ENCODE assay signal across 8 cellular contexts in genomic region chr3:126357299-126358037, GRCh38. TPM values are rescaled to one million over a fixed set of nuclear protein-coding genes. Genes with fewer than 3 reads are reported as not detected.
DNase-seq lines count a peak whose midpoint lies in the region; ATAC-seq and TF ChIP-seq lines count a peak whose summit lies in the region.

Gene KLF15, minus strand, starts transcription at chr3:126357408. Its CDS starts 4,486 bp downstream, at chr3:126352922.

- H3K27me3 ChIP-seq in kidney epithelial cell (ENCODE audit: control insufficient read depth, insufficient read depth, low read length): peaks cover 43% of the 10 kb centered on the region

- H3K4me3 ChIP-seq in kidney epithelial cell (ENCODE audit: low read depth, low read length): peak within 1 kb of the TSS; percentile 47

- no peak for TF ChIP-seq CTCF in kidney epithelial cell (IDR thresholded peaks at IDR 0.05; ENCODE audit: insufficient read depth, low read length, poor library complexity, severe bottlenecking)

- DNase-seq in DMS153 treated with DMSO at 0.1 percent for 48 hours (lab: John Stamatoyannopoulos, UW; ENCODE audit: unreplicated experiment): peak; percentile 37
- DNase-seq in DMS153 (lab: John Stamatoyannopoulos, UW): no peak
- DNase-seq in NCI-H2171 (lab: John Stamatoyannopoulos, UW): peak; percentile 79
- peak; percentile 61 to 71 for DNase-seq in activated CD4-positive, alpha-beta T cell treated with anti-CD3 and anti-CD28 coated beads for 24 hours (ENCODE audit: low read depth in 2 of 2)
- DNase-seq in cerebellar cortex (ENCODE audit: low spot score): peak; percentile 79
- DNase-seq in kidney epithelial cell (ENCODE audit: low read depth): no peak
- peak; percentile 48 to 74 for DNase-seq in stimulated activated CD4-positive, alpha-beta T cell treated with anti-CD3 and anti-CD28 coated beads, Interleukin-15, amount 100 ng/mL, for 1 hour (ENCODE audit: low read depth in 1 of 2, low spot score in 1 of 2)

- no peaks in the 10 kb centered on the region for H3K36me3 ChIP-seq in kidney epithelial cell (ENCODE audit: control insufficient read depth, insufficient read depth, low read length)

- ATAC-seq in HG02973 (IDR thresholded peaks at IDR 0.05; ENCODE audit: unreplicated experiment): peak; percentile 75

RNA-seq across cellular contexts. Expression of gene KLF15, which starts in this region (rescaled TPM):
- total RNA-seq in kidney epithelial cell: 0.55 and 0.67 TPM in 2 replicates

Comparison
In these comparisons a context has a peak if more than half of its experiments do, and no peak if none do; other contexts are left out.
1. DNase-seq: peak in DMS153 treated with DMSO at 0.1 percent for 48 hours (single experiment), NCI-H2171 (single experiment), activated CD4-positive, alpha-beta T cell treated with anti-CD3 and anti-CD28 coated beads for 24 hours (2 of 2), cerebellar cortex (single experiment) and stimulated activated CD4-positive, alpha-beta T cell treated with anti-CD3 and anti-CD28 coated beads, Interleukin-15, amount 100 ng/mL, for 1 hour (2 of 2); none in DMS153 (single experiment) and kidney epithelial cell (single experiment).